Comparison of ENCODE assay signal across 10 cellular contexts in the genomic region with DNA sequence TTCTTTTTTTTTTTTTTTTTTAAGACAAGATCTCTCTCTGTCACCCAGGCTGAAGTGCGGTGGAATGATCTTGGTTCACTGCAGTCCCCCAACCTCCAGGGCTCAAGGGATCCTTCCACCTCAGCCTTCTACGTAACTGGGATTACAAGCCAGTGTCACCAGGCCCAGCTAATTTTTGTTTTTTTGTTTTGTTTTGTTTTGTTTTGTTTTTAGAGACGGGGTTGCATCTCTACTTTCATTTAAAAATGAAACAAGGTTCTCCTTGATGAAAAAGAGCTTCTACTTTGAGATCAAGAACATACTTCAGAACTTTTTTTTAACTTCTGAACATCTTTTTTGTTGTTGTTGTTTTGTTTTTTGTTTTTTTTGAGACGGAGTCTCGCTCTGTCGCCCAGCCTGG.
"Had no signal": no experiment of that assay in that cellular context is flagged by ENCODE, and none has a peak within 500 bp of the region (broad histone marks: within the 10 kb centered on the region; RNA-seq: fewer than 3 reads in every experiment).

No MANE protein-coding gene starts in this region.

- H3K27ac ChIP-seq: GM23248, KMS-11 had no signal

- H3K27ac Mint-ChIP-seq: H9 had no signal

- H3K4me3 ChIP-seq: GM23248 had no signal

- H3K4me2 ChIP-seq: KMS-11 had no signal

- H3K4me1 Mint-ChIP-seq: H9 had no signal

- H3K4me3 Mint-ChIP-seq: H9 had no signal

- FAIRE-seq: H1, H54, HTR-8/SVneo had no signal

- H3K9ac ChIP-seq: GM23248, KMS-11 had no signal

- H3K9me3 Mint-ChIP-seq: H9 had no signal

- H2AFZ ChIP-seq: GM23248 had no signal

- DNase-seq: GM23248, H9, HCEC 1CT, IMR-90, Karpas-422, KBM-7 had no signal
